13 cellular contexts compared by ENCODE assay signal in the genomic region with DNA sequence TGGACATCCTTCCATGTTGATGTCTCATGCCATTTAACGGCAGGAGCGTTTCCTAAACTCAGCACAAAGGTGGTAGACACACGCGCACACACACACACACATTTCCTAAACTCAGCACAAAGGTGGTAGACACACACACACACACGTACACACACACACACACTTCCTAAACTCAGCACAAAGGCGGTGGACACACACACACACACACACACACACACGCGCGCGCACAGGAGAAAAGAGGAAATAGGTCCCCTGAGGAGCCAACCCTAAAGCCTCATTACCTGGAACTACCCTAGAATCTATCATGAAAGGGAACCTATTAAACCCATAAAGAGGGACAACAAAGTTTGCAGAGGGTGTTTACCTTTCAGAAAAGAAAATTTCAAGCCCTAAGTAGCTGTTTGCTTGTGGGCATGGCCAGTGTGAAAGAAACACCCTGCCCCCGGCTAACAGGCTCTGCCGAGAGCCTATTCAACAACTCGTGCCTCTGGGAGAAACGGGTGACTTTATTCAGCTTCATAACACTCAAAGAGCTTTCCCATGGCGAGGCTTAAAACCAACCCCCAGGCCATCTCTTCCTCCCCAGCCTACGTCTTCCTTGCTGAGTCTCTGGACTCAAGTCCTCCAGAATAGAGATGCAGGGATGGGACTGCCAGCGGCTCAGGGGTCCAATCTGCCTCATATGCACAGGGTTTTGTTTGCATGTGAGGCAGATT. TPM values are rescaled to one million over a fixed set of nuclear protein-coding genes. Genes with fewer than 3 reads are reported as not detected.
DNase-seq lines count a peak whose midpoint lies in the region; ATAC-seq and TF ChIP-seq lines count a peak whose summit lies in the region.
"Had no signal": no experiment of that assay in that cellular context is flagged by ENCODE, and none has a peak within 500 bp of the region (broad histone marks: within the 10 kb centered on the region; RNA-seq: fewer than 3 reads in every experiment).

No MANE protein-coding gene starts in this region.

- 0 out of 2 replicates have a peak, but pooled peaks cover 3% of the 10 kb centered on the region for H3F3A ChIP-seq in GM23338 (replicated peaks; ENCODE audit: low read depth)

- H3K4me1 ChIP-seq in GM23338 (ENCODE audit: insufficient read depth): peaks cover 12% of the 10 kb centered on the region; the same call in 1 of the 2 replicates
- H3K4me1 ChIP-seq in sigmoid colon: peaks cover 0 to 11% (median 9%) of the 10 kb centered on the region in 4 donors

- DNase-seq in NCI-H2107 treated with DMSO at 0.1 percent for 48 hours (lab: John Stamatoyannopoulos, UW; ENCODE audit: unreplicated experiment) (peak; percentile 87), NCI-H2107 (lab: John Stamatoyannopoulos, UW) (no peak), GM23338 (ENCODE audit: low spot score) (no peak), T-helper 17 cell (no peak), memory B cell (ENCODE audit: low spot score in 2 of 2) (peak; percentile 32 to 52), sigmoid colon (no peak)
- DNase-seq: activated CD8-positive, alpha-beta memory T cell treated with anti-CD3 and anti-CD28 coated beads, Interleukin-2, amount 50 U/mL, for 4 hours; kidney glomerular epithelial cell; NCI-H1092; stimulated activated CD4-positive, alpha-beta T cell treated with anti-CD3 and anti-CD28 coated beads, Interleukin-1b, Interleukin-23, amount 100 ng/mL, for 48 hours had no signal

- H2AFZ ChIP-seq in GM23338: no peak overlapping the region

- no peaks in the 10 kb centered on the region for H3K9me2 ChIP-seq in GM23338 (ENCODE audit: insufficient read depth)

- no peaks in the 10 kb centered on the region for H3K9me3 ChIP-seq in T-helper 17 cell (ENCODE audit: control insufficient read depth, low read length, poor library complexity, severe bottlenecking)
- H3K9me3 ChIP-seq in sigmoid colon: no peaks in the 10 kb centered on the region

- intact Hi-C loops in sigmoid colon (cut with DNase I): no loop called here

- H3K27me3 Mint-ChIP-seq in GM23338 (ENCODE audit: insufficient read depth, low read depth, poor library complexity) (peaks cover 10% of the 10 kb centered on the region), T-helper 17 cell (no peaks in the 10 kb centered on the region), memory B cell (no peaks in the 10 kb centered on the region)
- H3K27me3 Mint-ChIP-seq: central memory CD8-positive, alpha-beta T cell had no signal

- H3K27ac ChIP-seq in GM23338 (ENCODE audit: low read depth): no peak overlapping the region
- H3K27ac ChIP-seq in sigmoid colon: no peak overlapping the region

- H3K4me1 Mint-ChIP-seq in GM23338: peaks cover 28% of the 10 kb centered on the region
- H3K4me1 Mint-ChIP-seq in T-helper 17 cell: peaks cover 8% of the 10 kb centered on the region
- peaks cover 15% of the 10 kb centered on the region for H3K4me1 Mint-ChIP-seq in memory B cell
- H3K4me1 Mint-ChIP-seq: central memory CD8-positive, alpha-beta T cell had no signal

- H3K27ac Mint-ChIP-seq in GM23338: peak overlapping the region; percentile 21
- H3K27ac Mint-ChIP-seq in T-helper 17 cell: peak overlapping the region; percentile 81
- peak overlapping the region; percentile 87 for H3K27ac Mint-ChIP-seq in memory B cell

- no peaks in the 10 kb centered on the region; the same call in 2 of the 3 replicates for H3K9me3 Mint-ChIP-seq in GM23338
- H3K9me3 Mint-ChIP-seq in memory B cell: no peaks in the 10 kb centered on the region
- H3K9me3 Mint-ChIP-seq: central memory CD8-positive, alpha-beta T cell had no signal

- H3K79me2 ChIP-seq in GM23338 (replicated peaks; ENCODE audit: insufficient read depth): no peaks in the 10 kb centered on the region

- H3K36me3 ChIP-seq in GM23338 (ENCODE audit: insufficient read depth) (no peaks in the 10 kb centered on the region), sigmoid colon (peaks cover 0 to 40% (median 18%) of the 10 kb centered on the region in 4 donors)

- no peaks in the 10 kb centered on the region for H4K20me1 ChIP-seq in GM23338 (replicated peaks; ENCODE audit: insufficient read depth)

- H3K4me3 ChIP-seq in GM23338: no peak overlapping the region
- no peak overlapping the region for H3K4me3 ChIP-seq in sigmoid colon

- TF ChIP-seq POLR2A in sigmoid colon (IDR thresholded peaks at IDR 0.05): no peak

- 55 to 77% methylated on average over 17 of the region's 17 CpGs for WGBS in sigmoid colon, 2 donors

- ATAC-seq in GM23338: no peak
- peak; percentile 28 for ATAC-seq in T-helper 17 cell
- ATAC-seq in memory B cell (ENCODE audit: low read depth): peak; percentile 85
- ATAC-seq in HG03097 (IDR thresholded peaks at IDR 0.05; ENCODE audit: low FRiP score, unreplicated experiment): no peak
- no peak for ATAC-seq in HG02588 (IDR thresholded peaks at IDR 0.05; ENCODE audit: unreplicated experiment)

- H3K4me3 Mint-ChIP-seq in GM23338: no peak overlapping the region
- H3K4me3 Mint-ChIP-seq in T-helper 17 cell: peak overlapping the region; percentile 75
- no peak overlapping the region for H3K4me3 Mint-ChIP-seq in memory B cell
- H3K4me3 Mint-ChIP-seq: central memory CD8-positive, alpha-beta T cell had no signal

- no peaks in the 10 kb centered on the region for H3K36me3 Mint-ChIP-seq in GM23338 (ENCODE audit: low read depth)
- peaks cover 10% of the 10 kb centered on the region for H3K36me3 Mint-ChIP-seq in T-helper 17 cell (ENCODE audit: low read depth)
- peaks cover 14% of the 10 kb centered on the region for H3K36me3 Mint-ChIP-seq in memory B cell

- TF ChIP-seq EP300 in sigmoid colon (IDR thresholded peaks at IDR 0.05): no peak

- no peak overlapping the region for H3K4me2 ChIP-seq in GM23338

- H3K27me3 ChIP-seq in GM23338 (ENCODE audit: insufficient read depth) (no peaks in the 10 kb centered on the region), sigmoid colon (no peaks in the 10 kb centered on the region)

- TF ChIP-seq CTCF in GM23338 (conservative IDR thresholded peaks at IDR 0.05; ENCODE audit: low read depth in 2 of 2) (no peak), sigmoid colon (IDR thresholded peaks at IDR 0.05) (no peak)

TF ChIP-seq in GM23338, 12 proteins besides CTCF, POLR2A, EP300 and RAD21 (continues in another document):
- TF ChIP-seq EZH2phosphoT487 (IDR thresholded peaks at IDR 0.05; ENCODE audit: unreplicated experiment) (no peak), STAT1 (IDR thresholded peaks at IDR 0.05; ENCODE audit: unreplicated experiment) (no peak), ZNF331 (CRISPR knock-in tag; IDR thresholded peaks at IDR 0.05; ENCODE audit: low read depth) (no peak), NANOG (IDR thresholded peaks at IDR 0.05; ENCODE audit: borderline replicate concordance) (no peak), ZNF114 (CRISPR knock-in tag; IDR thresholded peaks at IDR 0.05) (no peak)
- TF ChIP-seq, protein P1, sequence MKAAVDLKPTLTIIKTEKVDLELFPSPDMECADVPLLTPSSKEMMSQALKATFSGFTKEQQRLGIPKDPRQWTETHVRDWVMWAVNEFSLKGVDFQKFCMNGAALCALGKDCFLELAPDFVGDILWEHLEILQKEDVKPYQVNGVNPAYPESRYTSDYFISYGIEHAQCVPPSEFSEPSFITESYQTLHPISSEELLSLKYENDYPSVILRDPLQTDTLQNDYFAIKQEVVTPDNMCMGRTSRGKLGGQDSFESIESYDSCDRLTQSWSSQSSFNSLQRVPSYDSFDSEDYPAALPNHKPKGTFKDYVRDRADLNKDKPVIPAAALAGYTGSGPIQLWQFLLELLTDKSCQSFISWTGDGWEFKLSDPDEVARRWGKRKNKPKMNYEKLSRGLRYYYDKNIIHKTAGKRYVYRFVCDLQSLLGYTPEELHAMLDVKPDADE (IDR thresholded peaks at IDR 0.05): no peak
- TF ChIP-seq, protein P2, sequence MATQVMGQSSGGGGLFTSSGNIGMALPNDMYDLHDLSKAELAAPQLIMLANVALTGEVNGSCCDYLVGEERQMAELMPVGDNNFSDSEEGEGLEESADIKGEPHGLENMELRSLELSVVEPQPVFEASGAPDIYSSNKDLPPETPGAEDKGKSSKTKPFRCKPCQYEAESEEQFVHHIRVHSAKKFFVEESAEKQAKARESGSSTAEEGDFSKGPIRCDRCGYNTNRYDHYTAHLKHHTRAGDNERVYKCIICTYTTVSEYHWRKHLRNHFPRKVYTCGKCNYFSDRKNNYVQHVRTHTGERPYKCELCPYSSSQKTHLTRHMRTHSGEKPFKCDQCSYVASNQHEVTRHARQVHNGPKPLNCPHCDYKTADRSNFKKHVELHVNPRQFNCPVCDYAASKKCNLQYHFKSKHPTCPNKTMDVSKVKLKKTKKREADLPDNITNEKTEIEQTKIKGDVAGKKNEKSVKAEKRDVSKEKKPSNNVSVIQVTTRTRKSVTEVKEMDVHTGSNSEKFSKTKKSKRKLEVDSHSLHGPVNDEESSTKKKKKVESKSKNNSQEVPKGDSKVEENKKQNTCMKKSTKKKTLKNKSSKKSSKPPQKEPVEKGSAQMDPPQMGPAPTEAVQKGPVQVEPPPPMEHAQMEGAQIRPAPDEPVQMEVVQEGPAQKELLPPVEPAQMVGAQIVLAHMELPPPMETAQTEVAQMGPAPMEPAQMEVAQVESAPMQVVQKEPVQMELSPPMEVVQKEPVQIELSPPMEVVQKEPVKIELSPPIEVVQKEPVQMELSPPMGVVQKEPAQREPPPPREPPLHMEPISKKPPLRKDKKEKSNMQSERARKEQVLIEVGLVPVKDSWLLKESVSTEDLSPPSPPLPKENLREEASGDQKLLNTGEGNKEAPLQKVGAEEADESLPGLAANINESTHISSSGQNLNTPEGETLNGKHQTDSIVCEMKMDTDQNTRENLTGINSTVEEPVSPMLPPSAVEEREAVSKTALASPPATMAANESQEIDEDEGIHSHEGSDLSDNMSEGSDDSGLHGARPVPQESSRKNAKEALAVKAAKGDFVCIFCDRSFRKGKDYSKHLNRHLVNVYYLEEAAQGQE (IDR thresholded peaks at IDR 0.05; ENCODE audit: unreplicated experiment): no peak

RNA-seq across cellular contexts. Expression of a gene that starts 31.8 kb away (rescaled TPM):
- total RNA-seq in GM23338 (2014; rRNA removed; shearing (Covaris generic)): 8.9 and 13.4 TPM in 2 replicates
- 5.3 and 6.0 TPM in 2 replicates for polyA plus RNA-seq in GM23338 (2016; fragmentation: Nextera tagmentation; extraction: Ambion mirVana)
- 10 to 100 TPM; 58.6 to 66.0 TPM for total RNA-seq in T-helper 17 cell
- total RNA-seq in sigmoid colon: 10 to 100 TPM; 13.6 to 31.3 (median 23.4) TPM
- 10 to 100 TPM in 2 of 3 donors, 1 to 10 TPM in 1; 8.4 to 38.5 (median 12.3) TPM for polyA plus RNA-seq in sigmoid colon

RNA-seq across cellular contexts. Expression of a gene that starts 55.3 kb away (rescaled TPM):
- total RNA-seq in GM23338 (2014; rRNA removed; shearing (Covaris generic)): 37.0 and 37.1 TPM in 2 replicates
- polyA plus RNA-seq in GM23338 (2016; fragmentation: Nextera tagmentation; extraction: Ambion mirVana): 10.2 and 10.4 TPM in 2 replicates
- total RNA-seq in T-helper 17 cell: 10 to 100 TPM; 14.0 to 19.0 TPM
- total RNA-seq in sigmoid colon: 10 to 100 TPM; 13.2 to 39.1 (median 16.4) TPM
- 10 to 100 TPM in 1 of 3 donors, 1 to 10 TPM in 2; 3.0 to 14.4 (median 8.3) TPM for polyA plus RNA-seq in sigmoid colon

Comparison
In these comparisons a context has a peak if more than half of its experiments do, and no peak if none do; other contexts are left out.
1. DNase-seq: peak in NCI-H2107 treated with DMSO at 0.1 percent for 48 hours (single experiment) and memory B cell (2 of 2); none in NCI-H2107 (single experiment), GM23338 (single experiment), T-helper 17 cell (0 of 3) and sigmoid colon (single experiment).
2. ATAC-seq: peak in T-helper 17 cell (single experiment) and memory B cell (single experiment); none in GM23338 (single experiment), HG03097 (single experiment) and HG02588 (single experiment).
3. H3K27ac Mint-ChIP-seq: peak in every context shown above with its lines; median percentile 87 in memory B cell; 81 in T-helper 17 cell; 21 in GM23338.